In the genomic region with DNA sequence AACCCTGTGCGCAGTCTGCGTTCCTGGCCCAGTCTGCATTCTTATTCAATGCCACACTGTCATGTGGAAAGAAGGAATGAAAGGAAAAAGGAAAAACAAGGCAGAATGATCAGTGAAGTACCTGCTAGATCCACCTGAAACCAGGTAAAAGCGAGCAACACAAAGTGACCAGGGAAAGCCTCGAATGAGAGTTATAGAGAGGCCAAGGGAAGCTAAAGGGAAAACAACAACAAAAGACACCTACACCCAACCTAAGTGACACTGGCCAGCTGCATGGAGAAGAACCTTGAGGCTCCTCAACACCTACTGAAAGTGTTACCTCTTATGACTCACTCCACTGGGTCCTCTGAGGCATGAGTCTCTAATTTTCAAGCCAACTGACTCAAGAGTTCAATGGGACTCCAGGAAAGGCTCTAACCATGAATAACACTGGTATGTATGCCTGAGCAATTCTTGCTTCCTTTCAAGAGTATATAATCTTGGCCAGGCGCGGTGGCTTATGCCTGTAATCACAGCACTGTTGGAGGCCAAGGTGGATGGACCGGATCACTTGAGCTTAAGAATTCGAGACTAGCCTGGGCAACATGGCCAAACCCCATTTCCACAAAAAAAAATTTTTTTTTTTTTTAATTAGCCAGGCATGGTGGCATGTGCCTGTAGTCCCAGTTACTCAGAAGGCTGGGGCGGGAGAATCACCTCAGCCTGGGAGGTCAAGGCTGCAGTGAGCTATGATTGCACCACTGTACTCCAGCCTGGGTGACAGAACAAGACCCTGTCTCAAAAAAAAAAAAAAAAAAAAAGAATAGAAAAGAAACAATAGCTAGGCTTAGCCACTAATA, we compare ENCODE assay signal across 9 cellular contexts. TPM values are rescaled to one million over a fixed set of nuclear protein-coding genes. Genes with fewer than 3 reads are reported as not detected.
DNase-seq lines count a peak whose midpoint lies in the region; ATAC-seq and TF ChIP-seq lines count a peak whose summit lies in the region.
"Had no signal": no experiment of that assay in that cellular context is flagged by ENCODE, and none has a peak within 500 bp of the region (broad histone marks: within the 10 kb centered on the region; RNA-seq: fewer than 3 reads in every experiment).

No MANE protein-coding gene starts in this region.

- TF ChIP-seq CTCF in activated CD8-positive, alpha-beta T cell treated with anti-CD3 and anti-CD28 coated beads for 36 hours (IDR thresholded peaks at IDR 0.05), result no peak
- TF ChIP-seq CTCF in transverse colon (IDR thresholded peaks at IDR 0.05), result no peak
- no peak for TF ChIP-seq CTCF in gastroesophageal sphincter (IDR thresholded peaks at IDR 0.05)
- TF ChIP-seq CTCF in ovary (IDR thresholded peaks at IDR 0.05), result no peak

- no peaks in the 10 kb centered on the region for H3K4me1 ChIP-seq in transverse colon
- peaks cover 0 to 20% (median 0%) of the 10 kb centered on the region in 3 donors for H3K4me1 ChIP-seq in gastroesophageal sphincter
- H3K4me1 ChIP-seq in ovary (ENCODE audit: insufficient read depth), result peaks cover 6% of the 10 kb centered on the region

- intact Hi-C loops in activated CD8-positive, alpha-beta T cell treated with anti-CD3 and anti-CD28 coated beads for 36 hours (cut with micrococcal nuclease), result no loop called here
- intact Hi-C loops in transverse colon (cut with DNase I; ENCODE audit: low total_unique reads), result no loop called here
- intact Hi-C loops in ovary (cut with DNase I), result no loop called here

- no peaks in the 10 kb centered on the region for H3K36me3 ChIP-seq in transverse colon
- peaks cover 0 to 9% of the 10 kb centered on the region in 2 donors for H3K36me3 ChIP-seq in gastroesophageal sphincter
- no peaks in the 10 kb centered on the region for H3K36me3 ChIP-seq in ovary

- peak; percentile 54 for DNase-seq in activated CD8-positive, alpha-beta T cell treated with anti-CD3 and anti-CD28 coated beads for 36 hours
- DNase-seq in naive B cell (no peak), transverse colon (no peak), SIG-M5 (lab: John Stamatoyannopoulos, UW) (no peak), ovary (no peak)

- peaks cover 51% of the 10 kb centered on the region for H3K4me1 Mint-ChIP-seq in activated CD8-positive, alpha-beta T cell treated with anti-CD3 and anti-CD28 coated beads for 36 hours (ENCODE audit: low read depth)
- peaks cover 36 to 48% (median 42%) of the 10 kb centered on the region in 3 donors for H3K4me1 Mint-ChIP-seq in naive B cell

- POLR2A ChIA-PET in activated CD8-positive, alpha-beta T cell treated with anti-CD3 and anti-CD28 coated beads for 36 hours (lab: Charles Lee), result interaction anchor here (0.9 to 1.0 kb wide), 2 partner anchors 30 to 109 kb away, joined by 3 to 4 read pairs; a partner anchor contains a TSS

- TF ChIP-seq EP300 in transverse colon (IDR thresholded peaks at IDR 0.05; ENCODE audit: low read depth) (no peak), gastroesophageal sphincter (IDR thresholded peaks at IDR 0.05) (no peak), ovary (IDR thresholded peaks at IDR 0.05) (no peak)

- peaks cover 3% of the 10 kb centered on the region for H3K9me3 Mint-ChIP-seq in activated CD8-positive, alpha-beta T cell treated with anti-CD3 and anti-CD28 coated beads for 36 hours
- H3K9me3 Mint-ChIP-seq in naive B cell, result peaks cover 0 to 2% (median 0%) of the 10 kb centered on the region in 7 donors

- ATAC-seq in GM19043 (IDR thresholded peaks at IDR 0.05; ENCODE audit: low read depth, unreplicated experiment) (peak; percentile 59), HG02852 (IDR thresholded peaks at IDR 0.05; ENCODE audit: unreplicated experiment) (peak; percentile 45), naive B cell (ENCODE audit: low read depth in 2 of 2) (peak in 1 of 2 donors; percentile 32), gastroesophageal sphincter (no peak)
- ATAC-seq in activated CD8-positive, alpha-beta T cell treated with anti-CD3 and anti-CD28 coated beads for 36 hours, result peak; percentile 86

- H3K9me3 ChIP-seq in transverse colon (no peaks in the 10 kb centered on the region), gastroesophageal sphincter (no peaks in the 10 kb centered on the region), ovary (no peaks in the 10 kb centered on the region)

- H3K4me3 ChIP-seq in transverse colon, result no peak overlapping the region
- H3K4me3 ChIP-seq in gastroesophageal sphincter, result no peak overlapping the region
- H3K4me3 ChIP-seq in ovary, result no peak overlapping the region

- WGBS in transverse colon (ENCODE audit: low coverage in 1 of 2), 2 donors, result 90 to 95% methylated on average over 6 to 9 of the region's 9 CpGs
- WGBS in gastroesophageal sphincter (ENCODE audit: low coverage in 1 of 2), 2 donors, result 96 to 100% methylated on average over 4 to 6 of the region's 9 CpGs
- 95 to 96% (median 95%) methylated on average over 9 of the region's 9 CpGs for WGBS in ovary, 3 donors

- H3K27me3 ChIP-seq in transverse colon (no peaks in the 10 kb centered on the region), gastroesophageal sphincter (no peaks in the 10 kb centered on the region), ovary (no peaks in the 10 kb centered on the region)

- no peak overlapping the region for H3K4me3 Mint-ChIP-seq in activated CD8-positive, alpha-beta T cell treated with anti-CD3 and anti-CD28 coated beads for 36 hours
- H3K4me3 Mint-ChIP-seq in naive B cell, result no peak overlapping the region

- H3K27ac Mint-ChIP-seq in activated CD8-positive, alpha-beta T cell treated with anti-CD3 and anti-CD28 coated beads for 36 hours, result peak overlapping the region; percentile 48
- peak overlapping the region; percentile 27 to 90 (median 68) for H3K27ac Mint-ChIP-seq in naive B cell

- TF ChIP-seq POLR2A in transverse colon (IDR thresholded peaks at IDR 0.05) (no peak), gastroesophageal sphincter (IDR thresholded peaks at IDR 0.05) (no peak), ovary (IDR thresholded peaks at IDR 0.05) (no peak)

- H3K27ac ChIP-seq in transverse colon (no peak overlapping the region), gastroesophageal sphincter (no peak overlapping the region), ovary (no peak overlapping the region)
- H3K27ac ChIP-seq: VCaP had no signal

- no peaks in the 10 kb centered on the region for H3K27me3 Mint-ChIP-seq in activated CD8-positive, alpha-beta T cell treated with anti-CD3 and anti-CD28 coated beads for 36 hours
- H3K27me3 Mint-ChIP-seq in naive B cell, result no peaks in the 10 kb centered on the region

- H3K36me3 Mint-ChIP-seq in activated CD8-positive, alpha-beta T cell treated with anti-CD3 and anti-CD28 coated beads for 36 hours (ENCODE audit: low read depth), result peaks cover 22% of the 10 kb centered on the region
- H3K36me3 Mint-ChIP-seq in naive B cell, result peaks cover 0 to 4% of the 10 kb centered on the region in 2 donors

- in situ Hi-C loops in transverse colon (cut with MboI; ENCODE audit: low pct_ligation_motif_present in 1 of 4, low pct_unique_long_range_greater_than_20kb in 1 of 4, low sequenced_read_pairs in 3 of 4), result no loop called here

- CTCF ChIA-PET in activated CD8-positive, alpha-beta T cell treated with anti-CD3 and anti-CD28 coated beads for 36 hours (lab: Charles Lee), result interaction anchor here (0.9 to 2.1 kb wide), 4 partner anchors 14 to 157 kb away, joined by 3 to 8 read pairs (median 4); no protein-coding TSS in a partner anchor

RNA-seq across cellular contexts. Expression of a gene that starts 29.0 kb away (rescaled TPM):
- total RNA-seq in activated CD8-positive, alpha-beta T cell treated with anti-CD3 and anti-CD28 coated beads for 36 hours, result 10 to 100 TPM; 19.7 to 19.9 TPM
- 10 to 100 TPM; 16.9 to 32.1 (median 20.5) TPM for polyA plus RNA-seq in naive B cell (ENCODE audit: low read depth in 6 of 6)
- 10 to 100 TPM; 10.1 to 27.9 (median 16.1) TPM for total RNA-seq in transverse colon
- 10 to 100 TPM; 44.2 to 98.9 (median 68.5) TPM for total RNA-seq in gastroesophageal sphincter
- 10 to 100 TPM; 33.1 to 39.0 (median 36.1) TPM for total RNA-seq in ovary
- 10 to 100 TPM; 14.9 to 26.2 TPM for polyA plus RNA-seq in ovary
